ENCODE assay signal across 21 cellular contexts in genomic region chr2:74572178-74572925, GRCh38. TPM values are rescaled to one million over a fixed set of nuclear protein-coding genes. Genes with fewer than 3 reads are reported as not detected.
A peak's percentile ranks its signal among the peaks of the same experiment; 100 is the strongest.
DNase-seq lines count a peak whose midpoint lies in the region; FAIRE-seq and TF ChIP-seq lines count a peak whose summit lies in the region.
"Had no signal": no experiment of that assay in that cellular context is flagged by ENCODE, and none has a peak within 500 bp of the region (broad histone marks: within the 10 kb centered on the region; RNA-seq: fewer than 3 reads in every experiment).

No MANE protein-coding gene starts in this region.

- H3K9ac ChIP-seq in kidney (ENCODE audit: low read length in 2 of 2), result no peak overlapping the region

- H3K9me3 ChIP-seq in OCI-LY7 (ENCODE audit: low read length) (no peaks in the 10 kb centered on the region), kidney (ENCODE audit: control insufficient read depth in 1 of 2, low read length in 2 of 2) (no peaks in the 10 kb centered on the region), hepatocyte (ENCODE audit: low read depth) (no peaks in the 10 kb centered on the region)
- H3K9me3 ChIP-seq: gastroesophageal sphincter, pancreas, tibial nerve had no signal

- DNase-seq in OCI-LY7 (ENCODE audit: low spot score) (no peak), kidney (no peak), NCI-H2196 (lab: John Stamatoyannopoulos, UW; ENCODE audit: unreplicated experiment) (no peak), posterior vena cava (ENCODE audit: low spot score) (no peak), hepatocyte (ENCODE audit: low spot score) (no peak), amniotic stem cell (lab: John Stamatoyannopoulos, UW) (no peak)
- DNase-seq: activated CD4-positive, alpha-beta T cell treated with anti-CD3 and anti-CD28 coated beads, Interleukin-2, amount 50 U/mL, for 4 hours; activated naive CD4-positive, alpha-beta T cell treated with anti-CD3 and anti-CD28 coated beads, Interleukin-2, amount 10 ng/mL, durations not matched to agents 7 days and 5 days; CD4-positive, CD25-positive, alpha-beta regulatory T cell; cortex of kidney; left ventricle myocardium superior; NCI-H1417 treated with DMSO at 0.1 percent for 48 hours; NCI-H82; pancreas had no signal

- POLR2A ChIA-PET in OCI-LY7 (lab: Charles Lee), result interaction anchor here (0.7 to 1.3 kb wide), 2 partner anchors 11 to 13 kb away, joined by 3 to 4 read pairs; no protein-coding TSS in a partner anchor

- no peaks in the 10 kb centered on the region for H3K79me2 ChIP-seq in OCI-LY7 (ENCODE audit: insufficient read depth, low read depth, low read length)
- no peaks in the 10 kb centered on the region for H3K79me2 ChIP-seq in hepatocyte

- CTCF ChIA-PET in OCI-LY7 (lab: Charles Lee; ENCODE audit: unreplicated experiment), result no interaction called here

- peak overlapping the region; percentile 35 for H3K27ac ChIP-seq in 22Rv1
- no peak overlapping the region for H3K27ac ChIP-seq in OCI-LY7 (ENCODE audit: low read depth, low read length, poor library complexity, severe bottlenecking)
- H3K27ac ChIP-seq in kidney (ENCODE audit: low read depth in 2 of 2, low read length in 2 of 2), result no peak overlapping the region
- H3K27ac ChIP-seq in hepatocyte, result no peak overlapping the region
- H3K27ac ChIP-seq: gastroesophageal sphincter, pancreas had no signal

- intact Hi-C loops in OCI-LY7 (cut with micrococcal nuclease; ENCODE audit: unreplicated experiment) (no loop called here), kidney (cut with DNase I) (no loop called here), posterior vena cava (cut with DNase I) (no loop called here)

- WGBS in hepatocyte (ENCODE audit: low lambda C conversion rate, missing lambda C conversion rate), result 72% methylated on average over 3 of the region's 3 CpGs

- H3K4me3 ChIP-seq in OCI-LY7 (ENCODE audit: low read depth, low read length, poor library complexity, severe bottlenecking) (no peak overlapping the region), kidney (ENCODE audit: low read length in 2 of 2) (no peak overlapping the region), hepatocyte (no peak overlapping the region)
- H3K4me3 ChIP-seq: gastroesophageal sphincter, pancreas, tibial nerve had no signal

- no TSS peak for BruUV-seq in OCI-LY7 (replicated peaks; lab: Mats Ljungman, UMichigan)

- FAIRE-seq in kidney (lab: Jason Lieb, UNC), result no peak
- FAIRE-seq: A204.1, H54, pancreas had no signal

- peaks cover 23% of the 10 kb centered on the region for H3K4me1 ChIP-seq in OCI-LY7 (ENCODE audit: insufficient read depth, low read length, poor library complexity, severe bottlenecking)
- H3K4me1 ChIP-seq in kidney (ENCODE audit: control insufficient read depth in 1 of 2, insufficient read depth in 1 of 2, low read depth in 1 of 2, low read length in 2 of 2), result no peaks in the 10 kb centered on the region
- H3K4me1 ChIP-seq in hepatocyte (ENCODE audit: insufficient read depth), result no peaks in the 10 kb centered on the region
- H3K4me1 ChIP-seq: gastroesophageal sphincter, pancreas had no signal

- H3K36me3 ChIP-seq in OCI-LY7 (ENCODE audit: insufficient read depth, low read length) (no peaks in the 10 kb centered on the region), kidney (ENCODE audit: control insufficient read depth in 1 of 2, insufficient read depth in 2 of 2, low read length in 2 of 2) (no peaks in the 10 kb centered on the region), hepatocyte (replicated peaks; ENCODE audit: insufficient read depth, low read depth) (no peaks in the 10 kb centered on the region)
- H3K36me3 ChIP-seq: gastroesophageal sphincter, pancreas, tibial nerve had no signal

- H3K27me3 ChIP-seq in hepatocyte, result no peaks in the 10 kb centered on the region
- H3K27me3 ChIP-seq: pancreas, tibial nerve had no signal

- TF ChIP-seq CTCF in 22Rv1 (IDR thresholded peaks at IDR 0.05) (peak; percentile 15; the same call in 1 of the 2 replicates), GM12874 (IDR thresholded peaks at IDR 0.05; ENCODE audit: insufficient read depth, low read depth, low read length) (peak; percentile 50; the same call in 1 of the 2 replicates), OCI-LY7 (conservative IDR thresholded peaks at IDR 0.05; ENCODE audit: low read length) (peak; percentile 65), kidney (IDR thresholded peaks at IDR 0.05; ENCODE audit: borderline replicate concordance, extremely low read depth, insufficient read depth) (peak; percentile 2), hepatocyte (IDR thresholded peaks at IDR 0.05; ENCODE audit: poor library complexity) (no peak)

- H3K4me2 ChIP-seq in OCI-LY7 (ENCODE audit: low read length), result no peak overlapping the region
- no peak overlapping the region for H3K4me2 ChIP-seq in hepatocyte

- H2AFZ ChIP-seq in OCI-LY7 (ENCODE audit: low read length) (peak overlapping the region; percentile 39; the same call in 1 of the 2 replicates), hepatocyte (no peak overlapping the region)

- H4K20me1 ChIP-seq in OCI-LY7 (ENCODE audit: insufficient read depth, low read length), result no peaks in the 10 kb centered on the region
- H4K20me1 ChIP-seq in hepatocyte (ENCODE audit: insufficient read depth, poor library complexity, severe bottlenecking), result no peaks in the 10 kb centered on the region

- H3K9me2 ChIP-seq in OCI-LY7 (ENCODE audit: insufficient read depth, low read length) (no peaks in the 10 kb centered on the region), hepatocyte (replicated peaks; ENCODE audit: insufficient read depth) (no peaks in the 10 kb centered on the region)

RNA-seq across cellular contexts. Expression of gene DOK1, which starts 17.8 kb away (rescaled TPM):
- 13.4 and 19.3 TPM in 2 replicates for total RNA-seq in OCI-LY7 (2014; rRNA removed; shearing (Covaris generic))
- total RNA-seq in OCI-LY7 (2022) (9.5 and 9.7 TPM in 2 replicates), kidney (16.7 TPM), posterior vena cava (10 to 100 TPM; 11.0 to 12.2 TPM), hepatocyte (8.0 and 11.6 TPM in 2 replicates)
- polyA plus RNA-seq in kidney (ENCODE audit: insufficient read depth, low read depth, low replicate concordance) (11.3 TPM), hepatocyte (10.7 and 11.4 TPM in 2 replicates)

RNA-seq across cellular contexts. Expression of gene LOXL3, which starts 18.6 kb away (rescaled TPM):
- total RNA-seq in OCI-LY7 (2014; rRNA removed; shearing (Covaris generic)), result 0.72 and 0.98 TPM in 2 replicates
- total RNA-seq in OCI-LY7 (2022), result 0.21 and 0.79 TPM in 2 replicates
- total RNA-seq in kidney, result 9.7 TPM
- 2.4 TPM for polyA plus RNA-seq in kidney (ENCODE audit: insufficient read depth, low read depth, low replicate concordance)
- total RNA-seq in posterior vena cava, result 10 to 100 TPM in 1 of 2 donors, 1 to 10 TPM in 1; 6.1 to 11.8 TPM
- total RNA-seq in hepatocyte, result 13.3 and 13.6 TPM in 2 replicates
- 11.0 and 11.2 TPM in 2 replicates for polyA plus RNA-seq in hepatocyte

RNA-seq across cellular contexts. Expression of gene HTRA2, which starts 42.6 kb away (rescaled TPM):
- 54.8 and 60.4 TPM in 2 replicates for total RNA-seq in OCI-LY7 (2014; rRNA removed; shearing (Covaris generic))
- total RNA-seq in OCI-LY7 (2022) (50.7 and 59.4 TPM in 2 replicates), kidney (30.8 TPM), posterior vena cava (10 to 100 TPM; 22.4 to 30.4 TPM), hepatocyte (31.2 and 32.4 TPM in 2 replicates)
- polyA plus RNA-seq in kidney (ENCODE audit: insufficient read depth, low read depth, low replicate concordance) (44.2 TPM), hepatocyte (33.5 and 37.2 TPM in 2 replicates)

RNA-seq across cellular contexts. Expression of gene AUP1, which starts 42.8 kb away (rescaled TPM):
- total RNA-seq in OCI-LY7 (2014; rRNA removed; shearing (Covaris generic)), result 163 and 188 TPM in 2 replicates
- total RNA-seq in OCI-LY7 (2022) (121 and 122 TPM in 2 replicates), kidney (91.0 TPM), posterior vena cava (10 to 100 TPM; 64.4 to 67.0 TPM), hepatocyte (121 and 138 TPM in 2 replicates)
- polyA plus RNA-seq in kidney (ENCODE audit: insufficient read depth, low read depth, low replicate concordance) (130 TPM), hepatocyte (195 and 212 TPM in 2 replicates)

RNA-seq across cellular contexts. Expression of gene DQX1, which starts 46.3 kb away (rescaled TPM):
- total RNA-seq in OCI-LY7 (2014; rRNA removed; shearing (Covaris generic)), result 0.32 and 0.54 TPM in 2 replicates
- total RNA-seq in OCI-LY7 (2022), result 0.76 and 1.8 TPM in 2 replicates
- total RNA-seq in kidney, result not detected
- not detected for polyA plus RNA-seq in kidney (ENCODE audit: insufficient read depth, low read depth, low replicate concordance)
- not detected for total RNA-seq in posterior vena cava
- 1.2 and 4.0 TPM in 2 replicates for total RNA-seq in hepatocyte
- 0.73 TPM in 1 of 2 replicates, not detected in the other for polyA plus RNA-seq in hepatocyte
- total RNA-seq: gastroesophageal sphincter, left ventricle myocardium superior, LHCN-M2 had no signal
- polyA plus RNA-seq: CD4-positive, CD25-positive, alpha-beta regulatory T cell had no signal
